ENCODE assay signal across 8 cellular contexts in the genomic region with DNA sequence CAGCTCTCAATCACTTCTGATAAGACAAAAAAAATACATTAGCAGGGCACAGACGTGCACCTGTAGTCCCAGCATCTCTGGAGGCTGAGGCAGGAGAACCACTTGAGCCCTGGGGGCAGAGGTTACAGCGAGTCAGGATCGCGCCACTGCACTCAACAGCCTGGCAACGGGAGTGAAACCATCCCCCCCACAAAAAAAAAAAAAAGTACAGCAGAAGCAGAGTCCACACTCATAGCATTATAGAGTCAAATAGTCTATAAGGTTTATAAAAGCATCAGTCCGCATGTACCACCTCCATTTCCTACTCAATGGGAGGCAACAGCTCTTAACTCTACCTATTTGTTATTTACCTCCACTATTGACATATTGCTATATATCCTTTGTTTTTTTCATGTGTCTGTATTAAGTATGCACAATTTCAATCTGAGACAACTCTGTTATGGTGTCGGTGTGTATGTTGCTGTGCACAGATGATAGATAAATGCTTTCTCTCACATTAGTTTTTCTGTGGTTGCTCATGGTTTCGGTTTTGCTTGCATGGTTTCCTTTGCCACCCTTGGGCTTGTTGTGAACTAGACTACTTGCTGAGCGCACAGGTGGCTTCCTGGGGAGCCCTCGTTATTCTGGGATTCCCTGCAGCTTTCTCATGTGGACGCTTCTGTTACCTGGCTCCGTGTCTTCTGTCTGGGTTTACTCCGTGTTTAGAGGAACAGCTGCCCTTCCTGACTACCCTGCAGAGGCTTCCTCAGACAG. TPM values are rescaled to one million over a fixed set of nuclear protein-coding genes. Genes with fewer than 3 reads are reported as not detected.
DNase-seq lines count a peak whose midpoint lies in the region; ATAC-seq and TF ChIP-seq lines count a peak whose summit lies in the region.

No MANE protein-coding gene starts in this region.

- no peaks in the 10 kb centered on the region for H3K27me3 ChIP-seq in DND-41 (ENCODE audit: insufficient read depth, low read length, poor library complexity)
- H3K27me3 ChIP-seq in WERI-Rb-1 (ENCODE audit: insufficient read depth, low read depth, severe bottlenecking): no peaks in the 10 kb centered on the region

- DNase-seq in DND-41 (peak; percentile 77), NK-92 (lab: John Stamatoyannopoulos, UW; ENCODE audit: unreplicated experiment) (no peak), UCSD-AML1 (lab: John Stamatoyannopoulos, UW; ENCODE audit: unreplicated experiment) (no peak), WERI-Rb-1 (no peak)
- peak; percentile 89 for DNase-seq in Jurkat, Clone E6-1 (ENCODE audit: low read depth, low spot score)
- DNase-seq in activated T-helper 1 cell treated with anti-CD3 and anti-CD28 coated beads, Interleukin-12 subunit alpha, Interleukin-12 subunit beta, Interleukin-2, Interleukin-4 antibody, amounts not matched to agents 30 ng/mL and 10 ng/mL and 1 ng/mL, durations not matched to agents 14 hours and 24 hours and 36 hours (ENCODE audit: low spot score): peak; percentile 74
- DNase-seq in stimulated activated CD8-positive, alpha-beta memory T cell treated with anti-CD3 and anti-CD28 coated beads, Interleukin-12 subunit alpha, Interleukin-12 subunit beta, amount 100 ng/mL, for 24 hours (ENCODE audit: extremely low read depth): peak; percentile 23

- H3K9ac ChIP-seq in DND-41 (ENCODE audit: low read depth, low read length): peak overlapping the region; percentile 11; the same call in 1 of the 2 replicates

- H3K27me3 Mint-ChIP-seq in activated T-helper 1 cell treated with anti-CD3 and anti-CD28 coated beads, Interleukin-12 subunit alpha, Interleukin-12 subunit beta, Interleukin-2, Interleukin-4 antibody, amounts not matched to agents 30 ng/mL and 10 ng/mL and 1 ng/mL, durations not matched to agents 14 hours and 24 hours and 36 hours (ENCODE audit: insufficient read depth): peaks cover 70% of the 10 kb centered on the region

- TF ChIP-seq CTCF in DND-41 (IDR thresholded peaks at IDR 0.05; ENCODE audit: borderline replicate concordance, extremely low read depth, low read length, poor library complexity, severe bottlenecking): no peak
- no peak for TF ChIP-seq CTCF in WERI-Rb-1 (IDR thresholded peaks at IDR 0.05; ENCODE audit: low read depth, low read length)

- H2AFZ ChIP-seq in DND-41 (ENCODE audit: low read depth, low read length): peak overlapping the region; percentile 54; the same call in 1 of the 2 replicates

- ATAC-seq in DND-41 (ENCODE audit: insufficient read depth, low read depth) (peak; percentile 98), GM21390 (IDR thresholded peaks at IDR 0.05; ENCODE audit: unreplicated experiment) (peak; percentile 99)

- H3K27ac ChIP-seq in DND-41 (ENCODE audit: low read length): peak overlapping the region; percentile 19; the same call in 1 of the 2 replicates
- H3K27ac ChIP-seq in WERI-Rb-1: no peak overlapping the region

- H4K20me1 ChIP-seq in DND-41 (ENCODE audit: insufficient read depth, low read length): no peaks in the 10 kb centered on the region

- intact Hi-C loops in activated T-helper 1 cell treated with anti-CD3 and anti-CD28 coated beads, Interleukin-12 subunit alpha, Interleukin-12 subunit beta, Interleukin-2, Interleukin-4 antibody, amounts not matched to agents 30 ng/mL and 10 ng/mL and 1 ng/mL, durations not matched to agents 14 hours and 24 hours and 36 hours (cut with micrococcal nuclease): loop anchor here (1.0 to 2.0 kb wide), 4 partner anchors 81 to 347 kb away; no protein-coding TSS in a partner anchor

- H3K9me3 Mint-ChIP-seq in activated T-helper 1 cell treated with anti-CD3 and anti-CD28 coated beads, Interleukin-12 subunit alpha, Interleukin-12 subunit beta, Interleukin-2, Interleukin-4 antibody, amounts not matched to agents 30 ng/mL and 10 ng/mL and 1 ng/mL, durations not matched to agents 14 hours and 24 hours and 36 hours: no peaks in the 10 kb centered on the region

- no peaks in the 10 kb centered on the region for H3K9me3 ChIP-seq in DND-41 (ENCODE audit: insufficient read depth, low read length, severe bottlenecking)
- H3K9me3 ChIP-seq in WERI-Rb-1 (ENCODE audit: severe bottlenecking): no peaks in the 10 kb centered on the region

- no peaks in the 10 kb centered on the region for H3K79me2 ChIP-seq in DND-41 (ENCODE audit: insufficient read depth, low read length)

- H3K4me1 Mint-ChIP-seq in activated T-helper 1 cell treated with anti-CD3 and anti-CD28 coated beads, Interleukin-12 subunit alpha, Interleukin-12 subunit beta, Interleukin-2, Interleukin-4 antibody, amounts not matched to agents 30 ng/mL and 10 ng/mL and 1 ng/mL, durations not matched to agents 14 hours and 24 hours and 36 hours (ENCODE audit: low read depth): peaks cover 20% of the 10 kb centered on the region

- peak overlapping the region; percentile 72 for H3K4me2 ChIP-seq in DND-41 (ENCODE audit: insufficient read depth, low read length)

- H3K4me3 ChIP-seq in DND-41 (ENCODE audit: low read depth in 1 of 2, low read length in 2 of 2): peak overlapping the region in 1 of 2 experiments; percentile 27; a peak in 2 of 4 replicates
- peak overlapping the region; percentile 21 for H3K4me3 ChIP-seq in Jurkat, Clone E6-1 (ENCODE audit: low read length)
- H3K4me3 ChIP-seq in WERI-Rb-1 (ENCODE audit: low read depth, low read length): no peak overlapping the region

- H3K36me3 Mint-ChIP-seq in activated T-helper 1 cell treated with anti-CD3 and anti-CD28 coated beads, Interleukin-12 subunit alpha, Interleukin-12 subunit beta, Interleukin-2, Interleukin-4 antibody, amounts not matched to agents 30 ng/mL and 10 ng/mL and 1 ng/mL, durations not matched to agents 14 hours and 24 hours and 36 hours (ENCODE audit: low read depth): no peaks in the 10 kb centered on the region

- peaks cover 25% of the 10 kb centered on the region for H3K4me1 ChIP-seq in DND-41 (ENCODE audit: insufficient read depth, low read length)

- peak overlapping the region; percentile 52 for H3K27ac Mint-ChIP-seq in activated T-helper 1 cell treated with anti-CD3 and anti-CD28 coated beads, Interleukin-12 subunit alpha, Interleukin-12 subunit beta, Interleukin-2, Interleukin-4 antibody, amounts not matched to agents 30 ng/mL and 10 ng/mL and 1 ng/mL, durations not matched to agents 14 hours and 24 hours and 36 hours

- peak overlapping the region; percentile 41 for H3K4me3 Mint-ChIP-seq in activated T-helper 1 cell treated with anti-CD3 and anti-CD28 coated beads, Interleukin-12 subunit alpha, Interleukin-12 subunit beta, Interleukin-2, Interleukin-4 antibody, amounts not matched to agents 30 ng/mL and 10 ng/mL and 1 ng/mL, durations not matched to agents 14 hours and 24 hours and 36 hours

- H3K36me3 ChIP-seq in DND-41 (ENCODE audit: insufficient read depth, low read length): no peaks in the 10 kb centered on the region
- no peaks in the 10 kb centered on the region for H3K36me3 ChIP-seq in WERI-Rb-1

RNA-seq across cellular contexts. Expression of a gene that starts 40.4 kb away (rescaled TPM):
- polyA plus RNA-seq in Jurkat, Clone E6-1 (2012; ENCODE audit: insufficient read depth, insufficient read length): 4.5 TPM
- 0.29 and 0.39 TPM in 2 replicates for total RNA-seq in activated T-helper 1 cell treated with anti-CD3 and anti-CD28 coated beads, Interleukin-12 subunit alpha, Interleukin-12 subunit beta, Interleukin-2, Interleukin-4 antibody, amounts not matched to agents 30 ng/mL and 10 ng/mL and 1 ng/mL, durations not matched to agents 14 hours and 24 hours and 36 hours

Comparison
In these comparisons a context has a peak if more than half of its experiments do, and no peak if none do; other contexts are left out.
1. DNase-seq: peak in DND-41 (single experiment), Jurkat, Clone E6-1 (single experiment), activated T-helper 1 cell treated with anti-CD3 and anti-CD28 coated beads, Interleukin-12 subunit alpha, Interleukin-12 subunit beta, Interleukin-2, Interleukin-4 antibody, amounts not matched to agents 30 ng/mL and 10 ng/mL and 1 ng/mL, durations not matched to agents 14 hours and 24 hours and 36 hours (single experiment) and stimulated activated CD8-positive, alpha-beta memory T cell treated with anti-CD3 and anti-CD28 coated beads, Interleukin-12 subunit alpha, Interleukin-12 subunit beta, amount 100 ng/mL, for 24 hours (single experiment); none in NK-92 (single experiment), UCSD-AML1 (single experiment) and WERI-Rb-1 (single experiment).